27 cellular contexts compared by ENCODE assay signal in the genomic region with DNA sequence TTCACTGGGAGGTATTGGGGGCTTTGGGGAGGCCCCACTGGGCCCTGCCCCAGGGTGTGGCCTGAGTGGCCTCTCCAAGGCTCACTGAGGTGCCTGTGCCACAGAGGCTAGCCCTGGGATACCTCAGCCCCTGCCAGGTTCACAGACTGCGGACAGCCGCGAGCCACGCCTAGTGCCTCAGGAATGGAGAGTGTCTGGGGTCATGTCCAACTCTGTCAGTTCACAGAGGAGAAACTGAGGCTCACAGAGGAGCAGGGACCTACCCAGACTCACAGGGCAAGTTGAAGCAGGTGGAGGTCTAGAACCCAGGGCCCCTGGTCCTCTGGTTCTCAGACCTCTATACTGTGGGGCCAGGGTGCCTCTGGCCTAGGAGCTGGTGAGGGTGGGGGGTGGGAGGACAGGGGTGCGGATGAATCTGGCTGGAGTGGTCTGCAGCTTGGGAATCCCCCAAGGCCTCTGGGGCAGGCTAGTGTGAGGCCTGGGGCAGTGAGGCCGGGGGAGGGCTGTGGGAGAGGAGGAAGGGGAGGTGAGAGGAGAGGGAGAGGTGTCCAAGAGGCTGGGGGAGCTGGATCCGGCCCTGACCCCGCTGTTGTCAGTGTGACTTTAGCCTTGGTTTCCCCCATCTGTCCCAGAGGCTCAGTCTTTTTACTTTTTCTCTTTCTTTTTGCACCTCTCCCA. TPM values are rescaled to one million over a fixed set of nuclear protein-coding genes. Genes with fewer than 3 reads are reported as not detected.
DNase-seq lines count a peak whose midpoint lies in the region; ATAC-seq and TF ChIP-seq lines count a peak whose summit lies in the region.
"Had no signal": no experiment of that assay in that cellular context is flagged by ENCODE, and none has a peak within 500 bp of the region (broad histone marks: within the 10 kb centered on the region; RNA-seq: fewer than 3 reads in every experiment).

No MANE protein-coding gene starts in this region.

- H3K36me3 Mint-ChIP-seq in endodermal cell (ENCODE audit: low read depth) (no peaks in the 10 kb centered on the region), type B pancreatic cell (peaks cover 8% of the 10 kb centered on the region)
- H3K36me3 Mint-ChIP-seq: brain; naive thymus-derived CD8-positive, alpha-beta T cell had no signal

- no peak overlapping the region for H4K8ac ChIP-seq in neuronal stem cell (ENCODE audit: low read depth, low read length)

- H3K4me2 ChIP-seq in neuronal stem cell (ENCODE audit: insufficient read depth, low read length, poor library complexity, severe bottlenecking), result no peak overlapping the region

- no peak overlapping the region for H2BK12ac ChIP-seq in neuronal stem cell (ENCODE audit: low read length)

- no peak overlapping the region for H2BK15ac ChIP-seq in neuronal stem cell (ENCODE audit: low read length)

- peak overlapping the region; percentile 36 for H3K27ac Mint-ChIP-seq in endodermal cell
- peak overlapping the region; percentile 97 for H3K27ac Mint-ChIP-seq in type B pancreatic cell
- H3K27ac Mint-ChIP-seq: activated naive CD8-positive, alpha-beta T cell treated with anti-CD3 and anti-CD28 coated beads, Interleukin-2, amount 50 U/mL, for 24 hours; brain; naive thymus-derived CD8-positive, alpha-beta T cell had no signal

- no peaks in the 10 kb centered on the region for H3K79me1 ChIP-seq in neuronal stem cell (ENCODE audit: low read depth, low read length)

- 93 to 100% methylated on average over 4 to 8 of the region's 8 CpGs for WGBS in endodermal cell (ENCODE audit: insufficient coverage in 1 of 2, insufficient read length in 1 of 2), 2 experiments
- WGBS in neuronal stem cell (ENCODE audit: extremely low coverage in 2 of 2, insufficient read length in 2 of 2, insufficient replicate concordance in 1 of 2), 2 donors, result no CpG with 5 or more reads among the region's 8 CpGs

- H3K14ac ChIP-seq in neuronal stem cell (ENCODE audit: low read length), result no peak overlapping the region

- H2BK120ac ChIP-seq in neuronal stem cell (ENCODE audit: low read depth, low read length), result no peak overlapping the region

- peak overlapping the region; percentile 52 for H3K18ac ChIP-seq in neuronal stem cell (ENCODE audit: low read length)

- H3K4ac ChIP-seq in neuronal stem cell (ENCODE audit: low read length), result no peak overlapping the region

- H3K9me3 Mint-ChIP-seq in endodermal cell, result peaks cover 3% of the 10 kb centered on the region
- H3K9me3 Mint-ChIP-seq in type B pancreatic cell, result peaks cover 13% of the 10 kb centered on the region
- H3K9me3 Mint-ChIP-seq: activated naive CD8-positive, alpha-beta T cell treated with anti-CD3 and anti-CD28 coated beads, Interleukin-2, amount 50 U/mL, for 24 hours; naive thymus-derived CD8-positive, alpha-beta T cell; stimulated activated naive CD8-positive, alpha-beta T cell treated with anti-CD3 and anti-CD28 coated beads, Interleukin-15, amount 100 ng/mL, for 72 hours had no signal

- no peak overlapping the region for H3K9ac ChIP-seq in endodermal cell (ENCODE audit: extremely low read depth, low read length, poor library complexity, severe bottlenecking)
- H3K9ac ChIP-seq in neuronal stem cell (ENCODE audit: low read depth, low read length, poor library complexity), result no peak overlapping the region

- H3K27ac ChIP-seq in endodermal cell (ENCODE audit: low read depth, low read length) (no peak overlapping the region), neuronal stem cell (replicated peaks; ENCODE audit: low read length) (no peak overlapping the region)
- H3K27ac ChIP-seq: heart right ventricle, psoas muscle had no signal

- no peaks in the 10 kb centered on the region for H3K36me3 ChIP-seq in endodermal cell (ENCODE audit: control insufficient read depth, insufficient read depth, low read length)
- H3K36me3 ChIP-seq in neuronal stem cell (replicated peaks in 1 of 2; ENCODE audit: control insufficient read depth in 2 of 2, insufficient read depth in 2 of 2, low read length in 2 of 2), result no peaks in the 10 kb centered on the region
- H3K36me3 ChIP-seq: heart right ventricle had no signal

- H2AK5ac ChIP-seq in neuronal stem cell (ENCODE audit: low read depth, low read length), result peak overlapping the region; percentile 36

- H3K9me3 ChIP-seq in endodermal cell (ENCODE audit: control insufficient read depth, low read length), result no peaks in the 10 kb centered on the region
- H3K9me3 ChIP-seq in neuronal stem cell (replicated peaks in 1 of 2; ENCODE audit: control insufficient read depth in 2 of 2, insufficient read depth in 1 of 2, low read depth in 1 of 2, low read length in 2 of 2), result no peaks in the 10 kb centered on the region
- H3K9me3 ChIP-seq: heart right ventricle, psoas muscle had no signal

- H3K4me3 Mint-ChIP-seq in endodermal cell, result no peak overlapping the region
- H3K4me3 Mint-ChIP-seq in type B pancreatic cell, result peak overlapping the region; percentile 21
- H3K4me3 Mint-ChIP-seq: activated naive CD8-positive, alpha-beta T cell treated with anti-CD3 and anti-CD28 coated beads, Interleukin-2, amount 50 U/mL, for 24 hours; brain; naive thymus-derived CD8-positive, alpha-beta T cell; stimulated activated naive CD8-positive, alpha-beta T cell treated with anti-CD3 and anti-CD28 coated beads, Interleukin-15, amount 100 ng/mL, for 72 hours had no signal

- no peaks in the 10 kb centered on the region for H3K27me3 ChIP-seq in endodermal cell (ENCODE audit: control insufficient read depth, insufficient read depth, low read length, poor library complexity, severe bottlenecking)
- peaks cover 0 to 2% (median 0%) of the 10 kb centered on the region in 3 experiments for H3K27me3 ChIP-seq in neuronal stem cell (ENCODE audit: control insufficient read depth in 3 of 3, insufficient read depth in 3 of 3, low read depth in 1 of 3, low read length in 3 of 3)
- H3K27me3 ChIP-seq: heart right ventricle had no signal

- no peak overlapping the region for H4K91ac ChIP-seq in neuronal stem cell (ENCODE audit: low read depth, low read length, poor library complexity)

- H3K4me1 ChIP-seq in endodermal cell (ENCODE audit: control insufficient read depth, insufficient read depth, low read length), result peaks cover 7% of the 10 kb centered on the region
- H3K4me1 ChIP-seq in neuronal stem cell (ENCODE audit: control insufficient read depth in 2 of 2, insufficient read depth in 1 of 2, low read depth in 1 of 2, low read length in 2 of 2), result no peaks in the 10 kb centered on the region
- H3K4me1 ChIP-seq: psoas muscle had no signal

- no peak overlapping the region for H2AFZ ChIP-seq in neuronal stem cell (ENCODE audit: low read length)

- H3K4me3 ChIP-seq in endodermal cell (ENCODE audit: low read length) (no peak overlapping the region), neuronal stem cell (ENCODE audit: low read length in 2 of 2) (no peak overlapping the region)
- H3K4me3 ChIP-seq: heart right ventricle, psoas muscle had no signal

- TF ChIP-seq CTCF in endodermal cell (conservative IDR thresholded peaks at IDR 0.05), result no peak
- no peak for TF ChIP-seq CTCF in type B pancreatic cell (conservative IDR thresholded peaks at IDR 0.05)

- H3K4me1 Mint-ChIP-seq in endodermal cell, result peaks cover 19% of the 10 kb centered on the region
- peaks cover 21% of the 10 kb centered on the region for H3K4me1 Mint-ChIP-seq in type B pancreatic cell (ENCODE audit: unreplicated experiment)
- H3K4me1 Mint-ChIP-seq: brain had no signal

- ATAC-seq in HG02571 (IDR thresholded peaks at IDR 0.05; ENCODE audit: unreplicated experiment) (no peak), HG02852 (IDR thresholded peaks at IDR 0.05; ENCODE audit: unreplicated experiment) (no peak)
- ATAC-seq: activated naive CD8-positive, alpha-beta T cell treated with anti-CD3 and anti-CD28 coated beads, Interleukin-2, amount 50 U/mL, for 24 hours; heart right ventricle; naive thymus-derived CD8-positive, alpha-beta T cell; psoas muscle; stimulated activated naive CD8-positive, alpha-beta T cell treated with anti-CD3 and anti-CD28 coated beads, Interleukin-15, amount 100 ng/mL, for 72 hours had no signal

- no peaks in the 10 kb centered on the region for H3K27me3 Mint-ChIP-seq in endodermal cell (ENCODE audit: insufficient read depth)
- no peaks in the 10 kb centered on the region for H3K27me3 Mint-ChIP-seq in type B pancreatic cell

- H2BK5ac ChIP-seq in neuronal stem cell (ENCODE audit: low read length), result peak overlapping the region; percentile 60

- H3K23ac ChIP-seq in neuronal stem cell (ENCODE audit: low read depth, low read length, poor library complexity), result peak overlapping the region; percentile 10

- peak; percentile 53 for DNase-seq in activated CD8-positive, alpha-beta memory T cell treated with anti-CD3 and anti-CD28 coated beads for 24 hours
- no peak for DNase-seq in activated CD8-positive, alpha-beta memory T cell treated with anti-CD3 and anti-CD28 coated beads, Interleukin-2, amount 50 U/mL, for 4 hours
- DNase-seq in endodermal cell, result no peak
- no peak for DNase-seq in neuronal stem cell (ENCODE audit: low spot score)
- no peak for DNase-seq in type B pancreatic cell (ENCODE audit: extremely low spot score, unreplicated experiment)
- DNase-seq in activated T-cell treated with anti-CD3 and anti-CD28 coated beads for 4 hours, result no peak
- DNase-seq: activated CD4-positive, alpha-beta T cell treated with anti-CD3 and anti-CD28 coated beads for 1 hour; activated naive CD8-positive, alpha-beta T cell treated with anti-CD3 and anti-CD28 coated beads, Interleukin-2, amount 50 U/mL, for 24 hours; cortex of kidney; heart right ventricle; NCI-H1048; NCI-H2029; NCI-H510A; psoas muscle; RPMI8226; stimulated activated CD4-positive, alpha-beta T cell treated with anti-CD3 and anti-CD28 coated beads, Interleukin-4, amount 100 ng/mL, for 24 hours; stimulated activated naive CD8-positive, alpha-beta T cell treated with anti-CD3 and anti-CD28 coated beads, Interleukin-15, amount 100 ng/mL, for 72 hours had no signal

RNA-seq across cellular contexts. Expression of a gene that starts 20.0 kb away (rescaled TPM):
- total RNA-seq in endodermal cell, result under 1 TPM; 0.37 to 0.38 TPM
- polyA plus RNA-seq in endodermal cell (2013, experiment 1 of 2), result 1.6 TPM
- 1.2 TPM for polyA plus RNA-seq in endodermal cell (2013, experiment 2 of 2)
- polyA plus RNA-seq in neuronal stem cell (2013, experiment 1 of 2), result 1.4 TPM
- 1.7 TPM for polyA plus RNA-seq in neuronal stem cell (2013, experiment 2 of 2)
- 38.3 and 102 TPM in 2 replicates for total RNA-seq in type B pancreatic cell (ENCODE audit: low replicate concordance)
- total RNA-seq: A172, Daoy, lung microvascular endothelial cell had no signal

RNA-seq across cellular contexts. Expression of a gene that starts 34.5 kb away (rescaled TPM):
- not detected for total RNA-seq in endodermal cell
- not detected for polyA plus RNA-seq in endodermal cell (2013, experiment 1 of 2)
- polyA plus RNA-seq in endodermal cell (2013, experiment 2 of 2), result not detected
- polyA plus RNA-seq in neuronal stem cell (2013, experiment 1 of 2), result not detected
- 0.01 TPM for polyA plus RNA-seq in neuronal stem cell (2013, experiment 2 of 2)
- total RNA-seq in type B pancreatic cell (ENCODE audit: low replicate concordance), result 3.3 and 20.3 TPM in 2 replicates
- total RNA-seq: endothelial cell of umbilical vein; heart right ventricle; LHCN-M2; lung microvascular endothelial cell; naive thymus-derived CD8-positive, alpha-beta T cell; psoas muscle had no signal
- polyA plus RNA-seq: endothelial cell of umbilical vein; heart right ventricle; naive thymus-derived CD8-positive, alpha-beta T cell; psoas muscle had no signal

RNA-seq across cellular contexts. Expression of a gene that starts 54.8 kb away (rescaled TPM):
- not detected for total RNA-seq in endodermal cell
- polyA plus RNA-seq in endodermal cell (2013, experiment 1 of 2), result not detected
- 0.08 TPM for polyA plus RNA-seq in endodermal cell (2013, experiment 2 of 2)
- 0.06 TPM for polyA plus RNA-seq in neuronal stem cell (2013, experiment 1 of 2)
- 0.04 TPM for polyA plus RNA-seq in neuronal stem cell (2013, experiment 2 of 2)
- total RNA-seq in type B pancreatic cell (ENCODE audit: low replicate concordance), result 0.17 TPM in 1 of 2 replicates, not detected in the other
- total RNA-seq: A172; Daoy; endothelial cell of umbilical vein; heart right ventricle; LHCN-M2; lung microvascular endothelial cell; naive thymus-derived CD8-positive, alpha-beta T cell; psoas muscle had no signal
- polyA plus RNA-seq: BJ, endothelial cell of umbilical vein, heart right ventricle, psoas muscle had no signal

Comparison
In these comparisons a context has a peak if more than half of its experiments do, and no peak if none do; other contexts are left out.
1. RNA of a gene that starts 20.0 kb away (total RNA-seq): 38.3 to 102 TPM in type B pancreatic cell; 0.37 to 0.38 TPM in endodermal cell; every median in the first group is over 10 times any median in the second.